8 cellular contexts compared by ENCODE assay signal in genomic region chr5:180809403-180810209, GRCh38. TPM values are rescaled to one million over a fixed set of nuclear protein-coding genes. Genes with fewer than 3 reads are reported as not detected.
DNase-seq lines count a peak whose midpoint lies in the region; ATAC-seq and TF ChIP-seq lines count a peak whose summit lies in the region.

No MANE protein-coding gene starts in this region.

- no peaks in the 10 kb centered on the region for H3K9me3 Mint-ChIP-seq in T-helper 2 cell treated with Interferon-gamma antibody and Interleukin-4, amounts not matched to agents 5 μg/mL and 100 μg/mL, for 36 hours

- H3K4me3 ChIP-seq in body of pancreas: peak overlapping the region; percentile 33 to 74
- peak overlapping the region; percentile 91 for H3K4me3 ChIP-seq in iPS-15b (ENCODE audit: low read depth, low read length)
- H3K4me3 ChIP-seq in skeletal muscle cell (ENCODE audit: low read depth, low read length): peak overlapping the region; percentile 72

- ATAC-seq in HG02973 (IDR thresholded peaks at IDR 0.05; ENCODE audit: unreplicated experiment) (peak; percentile 62), body of pancreas (peak; percentile 84)

- TF ChIP-seq POLR2A in body of pancreas (IDR thresholded peaks at IDR 0.05): peak in 1 of 3 donors; percentile 19

- H3K4me1 ChIP-seq in body of pancreas (peaks cover 59% of the 10 kb centered on the region), iPS-15b (ENCODE audit: control insufficient read depth, insufficient read depth, low read length) (peaks cover 13% of the 10 kb centered on the region)

- WGBS in body of pancreas, 2 donors: 2 to 4% methylated on average over 21 to 40 of the region's 40 CpGs

- peak overlapping the region; percentile 92 to 99 (median 94) for H3K27ac ChIP-seq in body of pancreas

- intact Hi-C loops in body of pancreas (cut with DNase I): no loop called here

- peak overlapping the region; percentile 99 for H3K27ac Mint-ChIP-seq in T-helper 2 cell treated with Interferon-gamma antibody and Interleukin-4, amounts not matched to agents 5 μg/mL and 100 μg/mL, for 36 hours

- H3K9ac ChIP-seq in iPS-15b (ENCODE audit: low read depth, low read length): peak overlapping the region; percentile 30

- peaks cover 66% of the 10 kb centered on the region for H3K4me1 Mint-ChIP-seq in T-helper 2 cell treated with Interferon-gamma antibody and Interleukin-4, amounts not matched to agents 5 μg/mL and 100 μg/mL, for 36 hours (ENCODE audit: low read depth)

- no peaks in the 10 kb centered on the region for H3K27me3 Mint-ChIP-seq in T-helper 2 cell treated with Interferon-gamma antibody and Interleukin-4, amounts not matched to agents 5 μg/mL and 100 μg/mL, for 36 hours (ENCODE audit: low read depth)

- DNase-seq in activated gamma-delta T cell treated with Interleukin-2 at 50 U/mL for 16 hours: peak; percentile 85
- no peak for DNase-seq in activated gamma-delta T cell (lab: John Stamatoyannopoulos, UW)
- DNase-seq in NCI-H1930 (lab: John Stamatoyannopoulos, UW): peak; percentile 31 to 44
- DNase-seq in T-helper 2 cell treated with Interferon-gamma antibody and Interleukin-4, amounts not matched to agents 5 μg/mL and 100 μg/mL, for 36 hours (ENCODE audit: low spot score): peak; percentile 89
- DNase-seq in body of pancreas: peak; percentile 82 to 93 (median 92)
- peak; percentile 76 for DNase-seq in skeletal muscle cell (ENCODE audit: low read depth)

- peak overlapping the region; percentile 78 for H3K4me3 Mint-ChIP-seq in T-helper 2 cell treated with Interferon-gamma antibody and Interleukin-4, amounts not matched to agents 5 μg/mL and 100 μg/mL, for 36 hours

- H3K9me3 ChIP-seq in body of pancreas (no peaks in the 10 kb centered on the region), iPS-15b (ENCODE audit: control insufficient read depth, insufficient read depth, low read length) (no peaks in the 10 kb centered on the region)

- H3K27me3 ChIP-seq in body of pancreas: no peaks in the 10 kb centered on the region
- H3K27me3 ChIP-seq in iPS-15b (ENCODE audit: control insufficient read depth, insufficient read depth, low read length): no peaks in the 10 kb centered on the region

- TF ChIP-seq CTCF in body of pancreas (IDR thresholded peaks at IDR 0.05): peak in 2 of 7 experiments; percentile 13 to 15

- H3K36me3 Mint-ChIP-seq in T-helper 2 cell treated with Interferon-gamma antibody and Interleukin-4, amounts not matched to agents 5 μg/mL and 100 μg/mL, for 36 hours (ENCODE audit: low read depth): peaks cover 42% of the 10 kb centered on the region

- H3K36me3 ChIP-seq in body of pancreas (replicated peaks in 1 of 2; ENCODE audit: insufficient read depth in 1 of 2, low read depth in 2 of 2) (no peaks in the 10 kb centered on the region), iPS-15b (ENCODE audit: control insufficient read depth, insufficient read depth, low read length) (peaks cover 6% of the 10 kb centered on the region)

RNA-seq across cellular contexts. Expression of gene MGAT1, which starts 7.0 kb away (rescaled TPM):
- total RNA-seq in body of pancreas: 10 to 100 TPM; 96.2 to 98.8 TPM

RNA-seq across cellular contexts. Expression of gene ZFP62, which starts 51.5 kb away (rescaled TPM):
- total RNA-seq in body of pancreas: 10 to 100 TPM; 17.1 to 24.6 TPM
